ENCODE assay signal across 8 cellular contexts in the genomic region with DNA sequence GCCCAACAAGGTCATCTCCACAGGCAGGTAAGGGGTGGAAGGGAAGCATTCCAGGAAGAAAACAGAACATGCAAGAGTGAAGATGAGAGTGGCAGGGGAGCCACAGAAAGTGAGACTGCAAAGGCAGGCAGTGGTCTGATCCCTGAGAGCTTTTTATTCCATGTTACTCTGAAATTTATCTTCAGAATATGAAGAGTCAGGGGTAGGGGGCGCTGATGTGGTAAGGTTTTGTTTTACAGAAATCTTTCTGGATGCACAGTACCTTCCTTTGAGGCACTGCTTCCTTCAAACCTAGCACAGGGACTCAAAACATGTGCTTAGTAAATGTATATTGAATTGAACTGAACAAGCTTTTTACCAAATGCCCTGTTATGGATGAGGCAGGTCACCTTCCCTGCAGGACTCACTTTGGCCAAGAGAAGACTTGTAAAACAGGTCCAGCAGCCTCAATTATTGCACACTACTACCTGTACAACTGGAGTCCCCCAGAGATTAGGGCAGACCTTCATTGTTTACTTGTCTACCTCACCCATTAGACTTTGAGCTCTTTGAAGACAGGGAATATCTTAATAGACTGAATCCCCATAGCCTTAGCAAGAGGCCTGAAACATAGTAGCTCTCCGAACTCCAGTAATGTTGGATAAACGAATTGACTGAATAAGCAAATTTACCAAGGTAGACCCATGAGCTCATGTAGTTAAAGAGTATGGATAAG. TPM values are rescaled to one million over a fixed set of nuclear protein-coding genes. Genes with fewer than 3 reads are reported as not detected.
DNase-seq lines count a peak whose midpoint lies in the region; TF ChIP-seq lines count a peak whose summit lies in the region.

No MANE protein-coding gene starts in this region.

- no peaks in the 10 kb centered on the region for H3K27me3 ChIP-seq in A673 (replicated peaks; ENCODE audit: insufficient read depth, low read depth, low read length, poor library complexity)
- H3K27me3 ChIP-seq in OCI-LY1 (ENCODE audit: insufficient read depth, low read length), result 0 out of 2 replicates have a peak, but pooled peaks cover 3% of the 10 kb centered on the region
- no peaks in the 10 kb centered on the region for H3K27me3 ChIP-seq in dorsolateral prefrontal cortex

- no peak overlapping the region for H2AFZ ChIP-seq in OCI-LY1 (ENCODE audit: low read length)

- no peak overlapping the region for H3K4me3 ChIP-seq in A673 (ENCODE audit: low read depth, low read length, poor library complexity, severe bottlenecking)
- no peak overlapping the region for H3K4me3 ChIP-seq in OCI-LY1 (ENCODE audit: low read depth, low read length, poor library complexity, severe bottlenecking)
- H3K4me3 ChIP-seq in dorsolateral prefrontal cortex, result peak overlapping the region in 31 of 59 donors; percentile 3 to 91 (median 81)

- H3K79me2 ChIP-seq in OCI-LY1 (ENCODE audit: insufficient read depth, low read length), result no peaks in the 10 kb centered on the region

- no peaks in the 10 kb centered on the region for H4K20me1 ChIP-seq in OCI-LY1 (ENCODE audit: insufficient read depth, low read length)

- 0 out of 2 replicates have a peak, but pooled peaks cover 3% of the 10 kb centered on the region for H3F3A ChIP-seq in OCI-LY1 (ENCODE audit: insufficient read depth, low read length)

- CTCF ChIA-PET in A673 (lab: Charles Lee), result interaction anchor here (0.5 to 1.1 kb wide), 2 partner anchors 58 to 60 kb away, joined by 3 read pairs; no protein-coding TSS in a partner anchor

- H3K27ac ChIP-seq in A673 (ENCODE audit: low read depth, low read length, poor library complexity, severe bottlenecking) (no peak overlapping the region), OCI-LY1 (ENCODE audit: low read depth, low read length, poor library complexity, severe bottlenecking) (no peak overlapping the region), dorsolateral prefrontal cortex (peak overlapping the region in 44 of 59 donors; percentile 6 to 93 (median 80))

- no peak overlapping the region for H3K9ac ChIP-seq in OCI-LY1 (ENCODE audit: low read length)

- H3K9me2 ChIP-seq in OCI-LY1 (ENCODE audit: low read depth, low read length), result no peaks in the 10 kb centered on the region

- BruUV-seq in A673 (replicated peaks; lab: Mats Ljungman, UMichigan), result no TSS peak

- POLR2A ChIA-PET in A673 (lab: Charles Lee; ENCODE audit: low non-redundant PET), result no interaction called here

- peak; percentile 40 for DNase-seq in A673 (ENCODE audit: low spot score)
- DNase-seq in dorsolateral prefrontal cortex, result peak in 3 of 10 donors; percentile 22 to 48 (median 32)
- peak; percentile 40 for DNase-seq in retina
- DNase-seq in occipital lobe (lab: John Stamatoyannopoulos, UW), result no peak
- no peak for DNase-seq in NCI-H2107 treated with DMSO at 0.1 percent for 48 hours (lab: John Stamatoyannopoulos, UW; ENCODE audit: unreplicated experiment)
- no peak for DNase-seq in stimulated activated CD4-positive, alpha-beta T cell treated with anti-CD3 and anti-CD28 coated beads, Interleukin-4, amount 100 ng/mL, for 4 hours

- no peak overlapping the region for H3K4me2 ChIP-seq in OCI-LY1 (ENCODE audit: low read length)

- peaks cover 14% of the 10 kb centered on the region for H3K4me1 ChIP-seq in A673 (ENCODE audit: insufficient read depth, low read length, poor library complexity, severe bottlenecking)
- no peaks in the 10 kb centered on the region for H3K4me1 ChIP-seq in OCI-LY1 (ENCODE audit: insufficient read depth, low read length, severe bottlenecking)

- H3K9me3 ChIP-seq in A673 (ENCODE audit: low read depth, low read length, poor library complexity, severe bottlenecking) (no peaks in the 10 kb centered on the region), OCI-LY1 (ENCODE audit: low read length) (no peaks in the 10 kb centered on the region)

- H3K36me3 ChIP-seq in A673 (ENCODE audit: insufficient read depth, low read length, poor library complexity, severe bottlenecking) (no peaks in the 10 kb centered on the region), OCI-LY1 (ENCODE audit: insufficient read depth, low read length) (no peaks in the 10 kb centered on the region)

- intact Hi-C loops in A673 (cut with micrococcal nuclease; ENCODE audit: unreplicated experiment), result no loop called here
- intact Hi-C loops in dorsolateral prefrontal cortex (cut with DNase I), result loop anchor here in 1 of 2 donors (2.0 to 5.0 kb wide), 2 partner anchors 56 to 77 kb away; no protein-coding TSS in a partner anchor

- peak; percentile 59 for TF ChIP-seq CTCF in A673 (conservative IDR thresholded peaks at IDR 0.05; ENCODE audit: low read depth, low read length)
- TF ChIP-seq CTCF in GM12872 (IDR thresholded peaks at IDR 0.05; ENCODE audit: insufficient read depth, low read depth, low read length), result peak; percentile 55
- peak; percentile 44; the same call in 1 of the 2 replicates for TF ChIP-seq CTCF in OCI-LY1 (IDR thresholded peaks at IDR 0.05; ENCODE audit: low read length)
- peak in 36 of 56 donors; percentile 10 to 48 (median 27) for TF ChIP-seq CTCF in dorsolateral prefrontal cortex (IDR thresholded peaks at IDR 0.05 in 54 of 56, conservative IDR thresholded peaks at IDR 0.05 in 2 of 56; ENCODE audit: low read depth in 1 of 56, partially characterized antibody in 56 of 56)

RNA-seq across cellular contexts. Expression of gene PAK1, which starts 2.2 kb away (rescaled TPM):
- total RNA-seq in A673 (2021) (44.2 and 50.8 TPM in 2 replicates), dorsolateral prefrontal cortex (100 to 1,000 TPM in 117 of 120 experiments, 10 to 100 TPM in 3; 77.4 to 424 (median 270) TPM), occipital lobe (69.3 TPM)

Comparison
In these comparisons a context has a peak if more than half of its experiments do, and no peak if none do; other contexts are left out.
1. DNase-seq: peak in A673 (single experiment) and retina (single experiment); none in occipital lobe (single experiment), NCI-H2107 treated with DMSO at 0.1 percent for 48 hours (single experiment) and stimulated activated CD4-positive, alpha-beta T cell treated with anti-CD3 and anti-CD28 coated beads, Interleukin-4, amount 100 ng/mL, for 4 hours (0 of 2).
2. H3K27ac ChIP-seq: peak in dorsolateral prefrontal cortex (44 of 59); none in A673 (single experiment) and OCI-LY1 (single experiment).
3. H3K4me3 ChIP-seq: peak in dorsolateral prefrontal cortex (31 of 59); none in A673 (single experiment) and OCI-LY1 (single experiment).
4. Peak in every context shown above with its lines, with median percentiles within 50 percentile points of each other: CTCF ChIP-seq.